In genomic region chr17:50863221-50863843, GRCh38 we compare ENCODE assay signal across 9 cellular contexts. TPM values are rescaled to one million over a fixed set of nuclear protein-coding genes. Genes with fewer than 3 reads are reported as not detected.
A peak's percentile ranks its signal among the peaks of the same experiment; 100 is the strongest.
DNase-seq lines count a peak whose midpoint lies in the region; ATAC-seq, FAIRE-seq and TF ChIP-seq lines count a peak whose summit lies in the region.
"Had no signal": no experiment of that assay in that cellular context is flagged by ENCODE, and none has a peak within 500 bp of the region (broad histone marks: within the 10 kb centered on the region; RNA-seq: fewer than 3 reads in every experiment).

No MANE protein-coding gene starts in this region.

- H2AK5ac ChIP-seq in H9 (ENCODE audit: insufficient read length, low read length): no peak overlapping the region

- peaks cover 26% of the 10 kb centered on the region for H3K4me1 ChIP-seq in BLaER1
- no peaks in the 10 kb centered on the region for H3K4me1 ChIP-seq in H9 (ENCODE audit: insufficient read depth, low read length)
- H3K4me1 ChIP-seq in esophagus (ENCODE audit: control insufficient read depth in 2 of 2, insufficient read depth in 2 of 2, low read length in 1 of 2): no peaks in the 10 kb centered on the region

- peaks cover 38% of the 10 kb centered on the region for H4K20me1 ChIP-seq in BLaER1
- no peaks in the 10 kb centered on the region for H4K20me1 ChIP-seq in H9 (ENCODE audit: control insufficient read depth, insufficient read depth, insufficient read length)

- H2BK5ac ChIP-seq in H9 (ENCODE audit: insufficient read length, low read length): no peak overlapping the region

- H3K4me2 ChIP-seq in BLaER1 (peak overlapping the region; percentile 73), H9 (ENCODE audit: insufficient read depth, insufficient read length, low read length) (no peak overlapping the region)

- H3T11ph ChIP-seq in H9 (ENCODE audit: low read length): no peak overlapping the region

- H3K27ac Mint-ChIP-seq in H9: no peak overlapping the region
- peak overlapping the region; percentile 17 for H3K27ac Mint-ChIP-seq in nephron progenitor cell

- peak; percentile 75 for DNase-seq in H9
- DNase-seq in UCSD-AML1 (lab: John Stamatoyannopoulos, UW; ENCODE audit: unreplicated experiment): peak; percentile 46
- peak; percentile 46 for DNase-seq in nephron progenitor cell
- DNase-seq in H54 (ENCODE audit: insufficient read length, low spot score): no peak
- DNase-seq in SKM-1 treated with dmso at 0.1 percent for 144 hours (lab: John Stamatoyannopoulos, UW; ENCODE audit: unreplicated experiment): no peak

- H3K27ac ChIP-seq in BLaER1: no peak overlapping the region
- H3K27ac ChIP-seq in H9 (ENCODE audit: insufficient read length, low read depth, low read length): no peak overlapping the region
- peak overlapping the region; percentile 52 to 66 for H3K27ac ChIP-seq in esophagus (ENCODE audit: low read depth in 2 of 2, low read length in 1 of 2)
- H3K27ac ChIP-seq: SJSA1 had no signal

- no peak overlapping the region for H4K5ac ChIP-seq in H9 (ENCODE audit: insufficient read length, low read depth, low read length)

- TF ChIP-seq CTCF in H9 (conservative IDR thresholded peaks at IDR 0.05) (peak; percentile 74), nephron progenitor cell (IDR thresholded peaks at IDR 0.05) (peak; percentile 41)

- H2BK12ac ChIP-seq in H9 (ENCODE audit: insufficient read length, low read depth, low read length): no peak overlapping the region

- no peak overlapping the region for H3K56ac ChIP-seq in H9 (ENCODE audit: insufficient read length, low read depth, low read length)

- H3K4ac ChIP-seq in H9 (ENCODE audit: low read depth, low read length): no peak overlapping the region

- H3K79me2 ChIP-seq in H9 (ENCODE audit: insufficient read depth, low read length): peaks cover 7% of the 10 kb centered on the region; the same call in 1 of the 2 replicates

- H3K36me3 Mint-ChIP-seq in H9 (ENCODE audit: insufficient read depth in 1 of 3, low read depth in 3 of 3): peaks cover 8 to 26% (median 22%) of the 10 kb centered on the region in 3 experiments; a peak in 6 of 7 replicates
- H3K36me3 Mint-ChIP-seq in nephron progenitor cell (ENCODE audit: low read depth): peaks cover 18% of the 10 kb centered on the region

- peaks cover 3% of the 10 kb centered on the region for H3K79me1 ChIP-seq in H9 (ENCODE audit: insufficient read depth, low read depth, low read length, poor library complexity, severe bottlenecking)

- FAIRE-seq in H54 (lab: Jason Lieb, UNC): no peak

- no peaks in the 10 kb centered on the region; a peak in 2 of 5 replicates for H3K9me3 Mint-ChIP-seq in H9
- H3K9me3 Mint-ChIP-seq in nephron progenitor cell: no peaks in the 10 kb centered on the region

- H3K23me2 ChIP-seq in H9 (ENCODE audit: insufficient read length, low read depth, low read length, poor library complexity, severe bottlenecking): peaks cover 4% of the 10 kb centered on the region

- H3K9ac ChIP-seq in BLaER1 (no peak overlapping the region), H9 (ENCODE audit: extremely low read depth, insufficient read length, low read length) (no peak overlapping the region)

- H4K91ac ChIP-seq in H9 (ENCODE audit: insufficient read length, low read depth, low read length): no peak overlapping the region

- H2BK120ac ChIP-seq in H9 (ENCODE audit: low read depth, low read length, poor library complexity, severe bottlenecking): no peak overlapping the region

- H3K4me3 Mint-ChIP-seq in H9 (peak overlapping the region; percentile 33 to 90; a peak in 3 of 5 replicates), nephron progenitor cell (peak overlapping the region; percentile 100)

- no peak overlapping the region for H4K8ac ChIP-seq in H9 (replicated peaks; ENCODE audit: insufficient read length, low read depth, low read length)

- no peaks in the 10 kb centered on the region; the same call in 1 of the 2 replicates for H3K27me3 Mint-ChIP-seq in H9 (ENCODE audit: low read depth)
- peaks cover 3% of the 10 kb centered on the region for H3K27me3 Mint-ChIP-seq in nephron progenitor cell (ENCODE audit: low read depth, poor library complexity)

- TF ChIP-seq POLR2A in H54 (IDR thresholded peaks at IDR 0.05; ENCODE audit: low read depth, low read length): no peak

- H3K23ac ChIP-seq in H9 (ENCODE audit: insufficient read length, low read depth, low read length): no peak overlapping the region

- H2AFZ ChIP-seq in H9 (ENCODE audit: low read length): no peak overlapping the region

- no peak overlapping the region for H3K14ac ChIP-seq in H9 (ENCODE audit: insufficient read depth, low read length)

- H3K36me3 ChIP-seq in BLaER1 (peaks cover 24% of the 10 kb centered on the region), esophagus (ENCODE audit: control insufficient read depth in 2 of 2, insufficient read depth in 2 of 2, low read length in 1 of 2) (peaks cover 0 to 5% of the 10 kb centered on the region in 2 donors)

- no peaks in the 10 kb centered on the region for H3K27me3 ChIP-seq in BLaER1
- H3K27me3 ChIP-seq in H9 (ENCODE audit: insufficient read depth, low read length): no peaks in the 10 kb centered on the region
- no peaks in the 10 kb centered on the region for H3K27me3 ChIP-seq in esophagus (ENCODE audit: control insufficient read depth in 1 of 2, insufficient read depth in 2 of 2, low read length in 2 of 2)
- H3K27me3 ChIP-seq: SJSA1 had no signal

- WGBS in H9 (ENCODE audit: extremely low coverage, insufficient read length, low lambda C conversion rate): no CpG with 5 or more reads among the region's 11 CpGs
- 43 to 53% methylated on average over 11 of the region's 11 CpGs for WGBS in esophagus, 2 donors

- H3K9me3 ChIP-seq in BLaER1 (no peaks in the 10 kb centered on the region), H9 (ENCODE audit: control insufficient read depth, low read depth, low read length) (no peaks in the 10 kb centered on the region), esophagus (ENCODE audit: control insufficient read depth in 2 of 2, insufficient read depth in 1 of 2, low read depth in 1 of 2, low read length in 1 of 2) (no peaks in the 10 kb centered on the region)
- H3K9me3 ChIP-seq: SJSA1 had no signal

- H3K4me3 ChIP-seq in BLaER1: no peak overlapping the region
- peak overlapping the region; percentile 29 to 88 for H3K4me3 ChIP-seq in esophagus (ENCODE audit: low read depth in 1 of 2, low read length in 2 of 2)
- H3K4me3 ChIP-seq: SJSA1 had no signal

- H2BK20ac ChIP-seq in H9 (ENCODE audit: low read depth, low read length, poor library complexity, severe bottlenecking): no peak overlapping the region

- no peak overlapping the region for H3K18ac ChIP-seq in H9 (ENCODE audit: insufficient read length, low read depth, low read length)

- peaks cover 23 to 28% of the 10 kb centered on the region in 2 experiments for H3K4me1 Mint-ChIP-seq in H9
- peaks cover 48% of the 10 kb centered on the region for H3K4me1 Mint-ChIP-seq in nephron progenitor cell

- H2BK15ac ChIP-seq in H9 (ENCODE audit: low read depth, low read length): no peak overlapping the region

- no peak for ATAC-seq in HG02642 (IDR thresholded peaks at IDR 0.05; ENCODE audit: poor library complexity, unreplicated experiment)

RNA-seq across cellular contexts. Expression of gene TOB1, which starts 2.8 kb away (rescaled TPM):
- total RNA-seq in H9 (2021): 31.2 and 31.6 TPM in 2 replicates
- 10 to 100 TPM; 32.7 to 52.9 TPM for polyA plus RNA-seq in esophagus

RNA-seq across cellular contexts. Expression of gene WFIKKN2, which starts 27.9 kb away (rescaled TPM):
- total RNA-seq in H9 (2021): 1.0 and 1.1 TPM in 2 replicates
- under 1 TPM; 0.02 to 0.04 TPM for polyA plus RNA-seq in esophagus
- total RNA-seq: SJSA1 had no signal

Comparison
In these comparisons a context has a peak if more than half of its experiments do, and no peak if none do; other contexts are left out.
1. H3K27ac ChIP-seq: peak in esophagus (2 of 2); none in BLaER1 (single experiment) and H9 (single experiment).
2. DNase-seq: peak in H9 (single experiment), UCSD-AML1 (single experiment) and nephron progenitor cell (single experiment); none in H54 (single experiment) and SKM-1 treated with dmso at 0.1 percent for 144 hours (single experiment).